ENCODE assay signal across 26 cellular contexts in the genomic region with DNA sequence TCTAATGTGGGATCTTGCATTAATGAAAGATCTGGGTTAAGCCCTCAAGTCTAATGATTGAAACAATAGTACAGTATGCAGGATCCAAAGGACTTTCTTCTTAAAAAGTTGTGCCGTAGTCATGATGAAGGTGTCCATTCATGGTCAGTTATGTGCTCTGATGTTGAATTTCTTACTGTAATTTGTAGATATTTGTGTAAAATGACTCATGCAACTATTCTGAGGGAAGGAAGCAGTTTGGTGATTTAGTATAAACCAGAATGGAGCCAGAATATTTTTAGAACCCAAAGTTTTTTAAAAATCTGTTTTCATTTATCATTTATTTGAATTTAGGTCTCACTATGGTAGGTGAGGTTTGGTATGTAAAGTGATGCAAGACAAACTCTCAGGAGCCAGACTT.
DNase-seq lines count a peak whose midpoint lies in the region.
"Had no signal": no experiment of that assay in that cellular context is flagged by ENCODE, and none has a peak within 500 bp of the region (broad histone marks: within the 10 kb centered on the region; RNA-seq: fewer than 3 reads in every experiment).

No MANE protein-coding gene starts in this region.

- no peaks in the 10 kb centered on the region for H3K27me3 ChIP-seq in skeletal muscle satellite cell (ENCODE audit: control insufficient read depth, insufficient read depth, low read length)
- H3K27me3 ChIP-seq: esophagus muscularis mucosa, stomach, upper lobe of right lung had no signal

- H3K9me3 Mint-ChIP-seq in activated CD4-positive, alpha-beta T cell treated with anti-CD3 and anti-CD28 coated beads, Interleukin-2, amount 10 ng/mL, durations not matched to agents 24 days and 14 days, result no peaks in the 10 kb centered on the region
- H3K9me3 Mint-ChIP-seq: T-cell had no signal

- H3K36me3 ChIP-seq in skeletal muscle satellite cell (ENCODE audit: insufficient read depth, low read length), result no peaks in the 10 kb centered on the region
- H3K36me3 ChIP-seq: esophagus muscularis mucosa, HAP-1, stomach, upper lobe of right lung had no signal

- H3K27ac Mint-ChIP-seq in activated CD4-positive, alpha-beta T cell treated with anti-CD3 and anti-CD28 coated beads, Interleukin-2, amount 10 ng/mL, durations not matched to agents 24 days and 14 days, result no peak overlapping the region
- H3K27ac Mint-ChIP-seq: effector memory CD8-positive, alpha-beta T cell; naive thymus-derived CD8-positive, alpha-beta T cell; T-cell had no signal

- no peaks in the 10 kb centered on the region for H3K27me3 Mint-ChIP-seq in activated CD4-positive, alpha-beta T cell treated with anti-CD3 and anti-CD28 coated beads, Interleukin-2, amount 10 ng/mL, durations not matched to agents 24 days and 14 days
- H3K27me3 Mint-ChIP-seq: effector memory CD8-positive, alpha-beta T cell; naive thymus-derived CD8-positive, alpha-beta T cell; T-cell had no signal

- intact Hi-C loops in activated CD4-positive, alpha-beta T cell treated with anti-CD3 and anti-CD28 coated beads, Interleukin-2, amount 10 ng/mL, durations not matched to agents 24 days and 14 days (cut with micrococcal nuclease), result no loop called here

- H3K4me1 ChIP-seq in skeletal muscle satellite cell (ENCODE audit: control insufficient read depth, insufficient read depth, low read length), result peaks cover 20% of the 10 kb centered on the region
- H3K4me1 ChIP-seq: stomach, upper lobe of right lung had no signal

- H3K9me3 ChIP-seq in skeletal muscle satellite cell (replicated peaks; ENCODE audit: low read length), result no peaks in the 10 kb centered on the region
- H3K9me3 ChIP-seq: esophagus muscularis mucosa, HAP-1, stomach, upper lobe of right lung had no signal

- H3K36me3 Mint-ChIP-seq in activated CD4-positive, alpha-beta T cell treated with anti-CD3 and anti-CD28 coated beads, Interleukin-2, amount 10 ng/mL, durations not matched to agents 24 days and 14 days (ENCODE audit: low read depth), result no peaks in the 10 kb centered on the region
- H3K36me3 Mint-ChIP-seq: naive thymus-derived CD8-positive, alpha-beta T cell; T-cell had no signal

- H3K4me1 Mint-ChIP-seq in activated CD4-positive, alpha-beta T cell treated with anti-CD3 and anti-CD28 coated beads, Interleukin-2, amount 10 ng/mL, durations not matched to agents 24 days and 14 days, result no peaks in the 10 kb centered on the region
- H3K4me1 Mint-ChIP-seq: naive thymus-derived CD8-positive, alpha-beta T cell; T-cell had no signal

- no peak overlapping the region for H3K9ac ChIP-seq in skeletal muscle satellite cell (ENCODE audit: low read depth, low read length)

- peak; percentile 34 for DNase-seq in AG20443 (ENCODE audit: low spot score)
- peak; percentile 33 for DNase-seq in M059J (ENCODE audit: low read depth)
- DNase-seq in dedifferentiated amniotic fluid mesenchymal stem cell (ENCODE audit: extremely low spot score), result peak; percentile 58
- DNase-seq in NCI-H1436 treated with DMSO at 0.1 percent for 48 hours (lab: John Stamatoyannopoulos, UW), result no peak
- DNase-seq in NCI-H748 treated with DMSO at 0.1 percent for 48 hours (lab: John Stamatoyannopoulos, UW), result no peak
- DNase-seq in GM19238 (ENCODE audit: insufficient read length, low spot score), result no peak
- DNase-seq in activated CD4-positive, alpha-beta T cell treated with anti-CD3 and anti-CD28 coated beads, Interleukin-2, amount 10 ng/mL, durations not matched to agents 24 days and 14 days, result no peak
- DNase-seq: ACHN; activated CD4-positive, alpha-beta T cell treated with anti-CD3 and anti-CD28 coated beads for 4 hours; activated naive CD4-positive, alpha-beta T cell treated with anti-CD3 and anti-CD28 coated beads, Interleukin-2, amount 50 U/mL, for 16 hours; cerebellar nuclear complex; effector memory CD8-positive, alpha-beta T cell; glutamatergic neuron; left cardiac atrium; mesenchymal stem cell; naive thymus-derived CD8-positive, alpha-beta T cell; NCI-H1930; NCI-H345; PC-9; SHP77 treated with DMSO at 0.1 percent for 48 hours; stomach; T-cell; upper lobe of right lung had no signal

- H3K4me3 Mint-ChIP-seq in activated CD4-positive, alpha-beta T cell treated with anti-CD3 and anti-CD28 coated beads, Interleukin-2, amount 10 ng/mL, durations not matched to agents 24 days and 14 days, result no peak overlapping the region
- H3K4me3 Mint-ChIP-seq: effector memory CD8-positive, alpha-beta T cell; naive thymus-derived CD8-positive, alpha-beta T cell; T-cell had no signal

- H3K4me2 ChIP-seq in skeletal muscle satellite cell (ENCODE audit: low read length), result peak overlapping the region; percentile 45
- H3K4me2 ChIP-seq: PC-9 had no signal

- no peak overlapping the region for H3K4me3 ChIP-seq in skeletal muscle satellite cell (ENCODE audit: low read length)
- H3K4me3 ChIP-seq: esophagus muscularis mucosa, HAP-1, PC-9, stomach, upper lobe of right lung had no signal

Comparison
In these comparisons a context has a peak if more than half of its experiments do, and no peak if none do; other contexts are left out.
1. DNase-seq: peak in AG20443 (single experiment), M059J (single experiment) and dedifferentiated amniotic fluid mesenchymal stem cell (single experiment); none in NCI-H1436 treated with DMSO at 0.1 percent for 48 hours (single experiment), NCI-H748 treated with DMSO at 0.1 percent for 48 hours (single experiment), GM19238 (single experiment) and activated CD4-positive, alpha-beta T cell treated with anti-CD3 and anti-CD28 coated beads, Interleukin-2, amount 10 ng/mL, durations not matched to agents 24 days and 14 days (single experiment).